In genomic region chr6:112984899-112985298, GRCh38 we compare ENCODE assay signal across 32 cellular contexts.
"Had no signal": no experiment of that assay in that cellular context is flagged by ENCODE, and none has a peak within 500 bp of the region (broad histone marks: within the 10 kb centered on the region; RNA-seq: fewer than 3 reads in every experiment).

No MANE protein-coding gene starts in this region.

- H3K4me3 Mint-ChIP-seq: activated CD4-positive, alpha-beta T cell treated with anti-CD3 and anti-CD28 coated beads for 36 hours; activated CD4-positive, alpha-beta T cell treated with anti-CD3 and anti-CD28 coated beads, Interleukin-2, amount 10 ng/mL, durations not matched to agents 7 days and 5 days; activated CD8-positive, alpha-beta T cell treated with anti-CD3 and anti-CD28 coated beads, Interleukin-2, amount 10 ng/mL, durations not matched to agents 7 days and 5 days; activated naive CD4-positive, alpha-beta T cell treated with anti-CD3 and anti-CD28 coated beads, Interleukin-2, amount 10 ng/mL, durations not matched to agents 7 days and 5 days; activated naive CD8-positive, alpha-beta T cell; activated T-cell treated with anti-CD3 and anti-CD28 coated beads, Interleukin-2, amount 50 U/mL, for 24 hours; T-helper 1 cell treated with Interleukin-12 subunit alpha and Interleukin-12 subunit beta and Interleukin-4 antibody, amounts not matched to agents 30 μg/mL and 1 μg/mL, for 36 hours; T-helper 2 cell treated with Interferon-gamma antibody and Interleukin-4, amounts not matched to agents 5 μg/mL and 100 μg/mL, for 36 hours had no signal

- H3K36me3 ChIP-seq: brain microvascular endothelial cell, SJCRH30 had no signal

- H3K27ac ChIP-seq: brain microvascular endothelial cell, SJCRH30 had no signal

- DNase-seq: activated CD4-positive, alpha-beta T cell treated with anti-CD3 and anti-CD28 coated beads for 36 hours; activated CD4-positive, alpha-beta T cell treated with anti-CD3 and anti-CD28 coated beads, Interleukin-2, amount 10 ng/mL, durations not matched to agents 7 days and 5 days; activated CD4-positive, alpha-beta T cell treated with anti-CD3 and anti-CD28 coated beads, Interleukin-2, amount 50 U/mL, for 48 hours; activated CD8-positive, alpha-beta T cell treated with anti-CD3 and anti-CD28 coated beads, Interleukin-2, amount 10 ng/mL, durations not matched to agents 7 days and 5 days; activated naive CD4-positive, alpha-beta T cell treated with anti-CD3 and anti-CD28 coated beads, Interleukin-2, amount 10 ng/mL, durations not matched to agents 7 days and 5 days; activated T-cell treated with anti-CD3 and anti-CD28 coated beads, Interleukin-2, amount 50 U/mL, for 24 hours; amniotic stem cell; aorta; brain microvascular endothelial cell; central memory CD4-positive, alpha-beta T cell; NCI-H1092 treated with DMSO at 0.1 percent for 48 hours; NCI-H1417; NCI-H146; NCI-H187; NCI-H2029 treated with DMSO at 0.1 percent for 48 hours; NCI-H2107; NCI-H2171 treated with DMSO at 0.1 percent for 48 hours; NCI-H226; NCI-H446 treated with DMSO at 0.1 percent for 48 hours; NCI-H524; NCI-H69; NCI-H82; SHP77; SJCRH30; SK-N-SH had no signal

- H3K27ac Mint-ChIP-seq: activated CD4-positive, alpha-beta T cell treated with anti-CD3 and anti-CD28 coated beads for 36 hours; activated CD4-positive, alpha-beta T cell treated with anti-CD3 and anti-CD28 coated beads, Interleukin-2, amount 10 ng/mL, durations not matched to agents 7 days and 5 days; activated CD8-positive, alpha-beta T cell treated with anti-CD3 and anti-CD28 coated beads, Interleukin-2, amount 10 ng/mL, durations not matched to agents 7 days and 5 days; activated naive CD4-positive, alpha-beta T cell treated with anti-CD3 and anti-CD28 coated beads, Interleukin-2, amount 10 ng/mL, durations not matched to agents 7 days and 5 days; activated naive CD8-positive, alpha-beta T cell; activated T-cell treated with anti-CD3 and anti-CD28 coated beads, Interleukin-2, amount 50 U/mL, for 24 hours; activated T-helper 2 cell treated with anti-CD3 and anti-CD28 coated beads, Interferon-gamma antibody, Interleukin-2, Interleukin-4, amounts not matched to agents 10 μg/mL and 5 μg/mL and 100 μg/mL, durations not matched to agents 14 hours and 24 hours and 36 hours; T-helper 1 cell treated with Interleukin-12 subunit alpha and Interleukin-12 subunit beta and Interleukin-4 antibody, amounts not matched to agents 30 μg/mL and 1 μg/mL, for 36 hours; T-helper 2 cell treated with Interferon-gamma antibody and Interleukin-4, amounts not matched to agents 5 μg/mL and 100 μg/mL, for 36 hours had no signal

- H3K9me3 ChIP-seq: SJCRH30, SK-N-SH had no signal

- H3K9me3 Mint-ChIP-seq: activated CD4-positive, alpha-beta T cell treated with anti-CD3 and anti-CD28 coated beads, Interleukin-2, amount 10 ng/mL, durations not matched to agents 7 days and 5 days; activated naive CD4-positive, alpha-beta T cell treated with anti-CD3 and anti-CD28 coated beads, Interleukin-2, amount 10 ng/mL, durations not matched to agents 7 days and 5 days; activated T-cell treated with anti-CD3 and anti-CD28 coated beads, Interleukin-2, amount 50 U/mL, for 24 hours; activated T-helper 2 cell treated with anti-CD3 and anti-CD28 coated beads, Interferon-gamma antibody, Interleukin-2, Interleukin-4, amounts not matched to agents 10 μg/mL and 5 μg/mL and 100 μg/mL, durations not matched to agents 14 hours and 24 hours and 36 hours; T-helper 1 cell treated with Interleukin-12 subunit alpha and Interleukin-12 subunit beta and Interleukin-4 antibody, amounts not matched to agents 30 μg/mL and 1 μg/mL, for 36 hours had no signal

- H3K4me1 Mint-ChIP-seq: activated CD4-positive, alpha-beta T cell treated with anti-CD3 and anti-CD28 coated beads for 36 hours; activated CD4-positive, alpha-beta T cell treated with anti-CD3 and anti-CD28 coated beads, Interleukin-2, amount 10 ng/mL, durations not matched to agents 7 days and 5 days; activated naive CD4-positive, alpha-beta T cell treated with anti-CD3 and anti-CD28 coated beads, Interleukin-2, amount 10 ng/mL, durations not matched to agents 7 days and 5 days had no signal

- H3K4me2 ChIP-seq: SK-N-SH had no signal

- H3K27me3 Mint-ChIP-seq: activated CD4-positive, alpha-beta T cell treated with anti-CD3 and anti-CD28 coated beads for 36 hours; activated CD4-positive, alpha-beta T cell treated with anti-CD3 and anti-CD28 coated beads, Interleukin-2, amount 10 ng/mL, durations not matched to agents 7 days and 5 days; activated naive CD4-positive, alpha-beta T cell treated with anti-CD3 and anti-CD28 coated beads, Interleukin-2, amount 10 ng/mL, durations not matched to agents 7 days and 5 days; activated naive CD8-positive, alpha-beta T cell; activated T-cell treated with anti-CD3 and anti-CD28 coated beads, Interleukin-2, amount 50 U/mL, for 24 hours had no signal

- H3K4me3 ChIP-seq: K562, SJCRH30 had no signal

- ATAC-seq: activated CD4-positive, alpha-beta T cell treated with anti-CD3 and anti-CD28 coated beads for 36 hours; activated CD4-positive, CD25-positive, alpha-beta regulatory T cell treated with anti-CD3 and anti-CD28 coated beads, Interleukin-2, amount 50 U/mL, for 24 hours; activated CD8-positive, alpha-beta T cell treated with anti-CD3 and anti-CD28 coated beads, Interleukin-2, amount 10 ng/mL, durations not matched to agents 7 days and 5 days; K562; Panc1 had no signal

- H3K27me3 ChIP-seq: brain microvascular endothelial cell, SJCRH30 had no signal

- H3K9ac ChIP-seq: SK-N-SH had no signal

- H3K36me3 Mint-ChIP-seq: activated naive CD4-positive, alpha-beta T cell treated with anti-CD3 and anti-CD28 coated beads, Interleukin-2, amount 10 ng/mL, durations not matched to agents 7 days and 5 days; activated naive CD8-positive, alpha-beta T cell had no signal
